In genomic region chr11:96330511-96330859, GRCh38 we compare ENCODE assay signal across 1 cellular context.
TF ChIP-seq lines count a peak whose summit lies in the region.

No MANE protein-coding gene starts in this region.

TF ChIP-seq in K562, 482 proteins besides CTCF, POLR2A, EP300 and RAD21 (continued from another document and continues in another):
- TF ChIP-seq ZBTB2 (IDR thresholded peaks at IDR 0.05): no peak
- peak; percentile 68 for TF ChIP-seq CEBPG (CRISPR knock-in tag; IDR thresholded peaks at IDR 0.05)
- TF ChIP-seq CEBPG (tag; conservative IDR thresholded peaks at IDR 0.05 in 1 of 2, IDR thresholded peaks at IDR 0.05 in 1 of 2): peak; percentile 78 to 89
- TF ChIP-seq, protein P1, sequence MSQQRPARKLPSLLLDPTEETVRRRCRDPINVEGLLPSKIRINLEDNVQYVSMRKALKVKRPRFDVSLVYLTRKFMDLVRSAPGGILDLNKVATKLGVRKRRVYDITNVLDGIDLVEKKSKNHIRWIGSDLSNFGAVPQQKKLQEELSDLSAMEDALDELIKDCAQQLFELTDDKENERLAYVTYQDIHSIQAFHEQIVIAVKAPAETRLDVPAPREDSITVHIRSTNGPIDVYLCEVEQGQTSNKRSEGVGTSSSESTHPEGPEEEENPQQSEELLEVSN (IDR thresholded peaks at IDR 0.05; ENCODE audit: borderline replicate concordance in 1 of 2, extremely low read depth in 1 of 2, insufficient read depth in 1 of 2, insufficient read length in 1 of 2, low read depth in 1 of 2, low read length in 1 of 2, poor library complexity in 1 of 2, severe bottlenecking in 1 of 2): no peak
- TF ChIP-seq ZEB2 (IDR thresholded peaks at IDR 0.05): no peak
- TF ChIP-seq BRD4 (IDR thresholded peaks at IDR 0.05): no peak
- no peak for TF ChIP-seq RBM39 (optimal IDR thresholded peaks at IDR 0.05; ENCODE audit: low read depth, low read length)
- no peak for TF ChIP-seq MEF2A (IDR thresholded peaks at IDR 0.05; ENCODE audit: control insufficient read depth, low read depth, low read length)
- no peak for TF ChIP-seq ZNF280A (IDR thresholded peaks at IDR 0.05; ENCODE audit: low read depth, partially characterized antibody)
- no peak; the same call in 1 of the 2 replicates for TF ChIP-seq GABPB2 (CRISPR knock-in tag; conservative IDR thresholded peaks at IDR 0.05)
- no peak for TF ChIP-seq PTBP1 (IDR thresholded peaks at IDR 0.05; ENCODE audit: low read depth, low read length)
- 0 out of 2 replicates have a peak, but pooled peaks have one; percentile 42 for TF ChIP-seq DIDO1 (tag; IDR thresholded peaks at IDR 0.05; ENCODE audit: low read depth)
- peak in 1 of 3 experiments; percentile 56 for TF ChIP-seq YY1 (IDR thresholded peaks at IDR 0.05; ENCODE audit: borderline replicate concordance in 1 of 3, control insufficient read depth in 1 of 3, extremely low read depth in 1 of 3, insufficient read depth in 3 of 3, insufficient read length in 1 of 3, insufficient replicate concordance in 2 of 3, low read depth in 1 of 3, low read length in 2 of 3)
- TF ChIP-seq, protein P2, sequence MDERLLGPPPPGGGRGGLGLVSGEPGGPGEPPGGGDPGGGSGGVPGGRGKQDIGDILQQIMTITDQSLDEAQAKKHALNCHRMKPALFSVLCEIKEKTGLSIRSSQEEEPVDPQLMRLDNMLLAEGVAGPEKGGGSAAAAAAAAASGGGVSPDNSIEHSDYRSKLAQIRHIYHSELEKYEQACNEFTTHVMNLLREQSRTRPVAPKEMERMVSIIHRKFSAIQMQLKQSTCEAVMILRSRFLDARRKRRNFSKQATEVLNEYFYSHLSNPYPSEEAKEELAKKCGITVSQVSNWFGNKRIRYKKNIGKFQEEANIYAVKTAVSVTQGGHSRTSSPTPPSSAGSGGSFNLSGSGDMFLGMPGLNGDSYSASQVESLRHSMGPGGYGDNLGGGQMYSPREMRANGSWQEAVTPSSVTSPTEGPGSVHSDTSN (CRISPR knock-in tag; IDR thresholded peaks at IDR 0.05; ENCODE audit: low read depth): no peak
- TF ChIP-seq, protein P2 (tag; conservative IDR thresholded peaks at IDR 0.05; ENCODE audit: low read depth): peak; percentile 26; the same call in 1 of the 2 replicates
- TF ChIP-seq, protein P3, sequence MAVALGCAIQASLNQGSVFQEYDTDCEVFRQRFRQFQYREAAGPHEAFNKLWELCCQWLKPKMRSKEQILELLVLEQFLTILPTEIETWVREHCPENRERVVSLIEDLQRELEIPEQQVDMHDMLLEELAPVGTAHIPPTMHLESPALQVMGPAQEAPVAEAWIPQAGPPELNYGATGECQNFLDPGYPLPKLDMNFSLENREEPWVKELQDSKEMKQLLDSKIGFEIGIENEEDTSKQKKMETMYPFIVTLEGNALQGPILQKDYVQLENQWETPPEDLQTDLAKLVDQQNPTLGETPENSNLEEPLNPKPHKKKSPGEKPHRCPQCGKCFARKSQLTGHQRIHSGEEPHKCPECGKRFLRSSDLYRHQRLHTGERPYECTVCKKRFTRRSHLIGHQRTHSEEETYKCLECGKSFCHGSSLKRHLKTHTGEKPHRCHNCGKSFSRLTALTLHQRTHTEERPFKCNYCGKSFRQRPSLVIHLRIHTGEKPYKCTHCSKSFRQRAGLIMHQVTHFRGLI (CRISPR knock-in tag; IDR thresholded peaks at IDR 0.05): peak; percentile 89
- TF ChIP-seq, protein P4, sequence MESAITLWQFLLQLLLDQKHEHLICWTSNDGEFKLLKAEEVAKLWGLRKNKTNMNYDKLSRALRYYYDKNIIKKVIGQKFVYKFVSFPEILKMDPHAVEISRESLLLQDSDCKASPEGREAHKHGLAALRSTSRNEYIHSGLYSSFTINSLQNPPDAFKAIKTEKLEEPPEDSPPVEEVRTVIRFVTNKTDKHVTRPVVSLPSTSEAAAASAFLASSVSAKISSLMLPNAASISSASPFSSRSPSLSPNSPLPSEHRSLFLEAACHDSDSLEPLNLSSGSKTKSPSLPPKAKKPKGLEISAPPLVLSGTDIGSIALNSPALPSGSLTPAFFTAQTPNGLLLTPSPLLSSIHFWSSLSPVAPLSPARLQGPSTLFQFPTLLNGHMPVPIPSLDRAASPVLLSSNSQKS (CRISPR knock-in tag; IDR thresholded peaks at IDR 0.05): no peak; the same call in 1 of the 2 replicates
- no peak for TF ChIP-seq EHMT2 (IDR thresholded peaks at IDR 0.05)
- TF ChIP-seq ZNF57 (CRISPR knock-in tag; IDR thresholded peaks at IDR 0.05): peak; percentile 89
- TF ChIP-seq PHB2 (IDR thresholded peaks at IDR 0.05; ENCODE audit: low read depth): no peak
- TF ChIP-seq PRMT5 (CRISPR knock-in tag; IDR thresholded peaks at IDR 0.05): no peak
- no peak for TF ChIP-seq LARP7 (IDR thresholded peaks at IDR 0.05)
- no peak for TF ChIP-seq RNF2 (IDR thresholded peaks at IDR 0.05)
- no peak for TF ChIP-seq SMARCA4 (IDR thresholded peaks at IDR 0.05)
- TF ChIP-seq ZNF584 (CRISPR knock-in tag; IDR thresholded peaks at IDR 0.05; ENCODE audit: low read depth): peak; percentile 74
- TF ChIP-seq ZNF224 (CRISPR knock-in tag; IDR thresholded peaks at IDR 0.05): no peak
- no peak for TF ChIP-seq ZFP91 (CRISPR knock-in tag; IDR thresholded peaks at IDR 0.05)
- no peak for TF ChIP-seq KDM5B (IDR thresholded peaks at IDR 0.05; ENCODE audit: insufficient replicate concordance, low read depth, low read length)
- TF ChIP-seq PURB (CRISPR knock-in tag; IDR thresholded peaks at IDR 0.05; ENCODE audit: low read depth): no peak
- TF ChIP-seq ZNF589 (CRISPR knock-in tag; IDR thresholded peaks at IDR 0.05; ENCODE audit: low read depth): peak; percentile 93
- no peak for TF ChIP-seq ETV6 (IDR thresholded peaks at IDR 0.05; ENCODE audit: borderline replicate concordance in 1 of 2, low read depth in 2 of 2, low read length in 1 of 2)
- no peak for TF ChIP-seq ETV6 (CRISPR knock-in tag; IDR thresholded peaks at IDR 0.05; ENCODE audit: borderline replicate concordance)
- peak; percentile 73; the same call in 1 of the 2 replicates for TF ChIP-seq OTX1 (CRISPR knock-in tag; IDR thresholded peaks at IDR 0.05)
- TF ChIP-seq ZNF766 (CRISPR knock-in tag; conservative IDR thresholded peaks at IDR 0.05): peak; percentile 89
- TF ChIP-seq DMBX1 (CRISPR knock-in tag; IDR thresholded peaks at IDR 0.05; ENCODE audit: borderline replicate concordance): peak; percentile 98
- TF ChIP-seq CBX5 (IDR thresholded peaks at IDR 0.05; ENCODE audit: borderline replicate concordance, low read depth): no peak
- peak; percentile 86 for TF ChIP-seq BCL6 (CRISPR knock-in tag; IDR thresholded peaks at IDR 0.05)
- TF ChIP-seq SMAD4 (CRISPR knock-in tag; conservative IDR thresholded peaks at IDR 0.05): peak; percentile 97
- TF ChIP-seq HLTF (IDR thresholded peaks at IDR 0.05): no peak
- TF ChIP-seq, protein P5, sequence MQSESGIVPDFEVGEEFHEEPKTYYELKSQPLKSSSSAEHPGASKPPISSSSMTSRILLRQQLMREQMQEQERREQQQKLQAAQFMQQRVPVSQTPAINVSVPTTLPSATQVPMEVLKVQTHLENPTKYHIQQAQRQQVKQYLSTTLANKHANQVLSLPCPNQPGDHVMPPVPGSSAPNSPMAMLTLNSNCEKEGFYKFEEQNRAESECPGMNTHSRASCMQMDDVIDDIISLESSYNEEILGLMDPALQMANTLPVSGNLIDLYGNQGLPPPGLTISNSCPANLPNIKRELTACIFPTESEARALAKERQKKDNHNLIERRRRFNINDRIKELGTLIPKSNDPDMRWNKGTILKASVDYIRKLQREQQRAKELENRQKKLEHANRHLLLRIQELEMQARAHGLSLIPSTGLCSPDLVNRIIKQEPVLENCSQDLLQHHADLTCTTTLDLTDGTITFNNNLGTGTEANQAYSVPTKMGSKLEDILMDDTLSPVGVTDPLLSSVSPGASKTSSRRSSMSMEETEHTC (IDR thresholded peaks at IDR 0.05): no peak
- no peak for TF ChIP-seq ZBTB7A (IDR thresholded peaks at IDR 0.05; ENCODE audit: borderline replicate concordance, control insufficient read depth, low read depth, low read length)
- peak; percentile 62 for TF ChIP-seq ETS2 (tag; IDR thresholded peaks at IDR 0.05; ENCODE audit: borderline replicate concordance, poor library complexity, severe bottlenecking)
- TF ChIP-seq ZNF551 (CRISPR knock-in tag; IDR thresholded peaks at IDR 0.05): no peak
- TF ChIP-seq RBM17 (IDR thresholded peaks at IDR 0.05; ENCODE audit: borderline replicate concordance, low read depth, low read length): no peak
- peak; percentile 82 for TF ChIP-seq ZNF239 (CRISPR knock-in tag; IDR thresholded peaks at IDR 0.05)
- TF ChIP-seq RBBP5 (IDR thresholded peaks at IDR 0.05; ENCODE audit: borderline replicate concordance, insufficient read depth, low read length, poor library complexity, severe bottlenecking): no peak
- TF ChIP-seq, protein P6, sequence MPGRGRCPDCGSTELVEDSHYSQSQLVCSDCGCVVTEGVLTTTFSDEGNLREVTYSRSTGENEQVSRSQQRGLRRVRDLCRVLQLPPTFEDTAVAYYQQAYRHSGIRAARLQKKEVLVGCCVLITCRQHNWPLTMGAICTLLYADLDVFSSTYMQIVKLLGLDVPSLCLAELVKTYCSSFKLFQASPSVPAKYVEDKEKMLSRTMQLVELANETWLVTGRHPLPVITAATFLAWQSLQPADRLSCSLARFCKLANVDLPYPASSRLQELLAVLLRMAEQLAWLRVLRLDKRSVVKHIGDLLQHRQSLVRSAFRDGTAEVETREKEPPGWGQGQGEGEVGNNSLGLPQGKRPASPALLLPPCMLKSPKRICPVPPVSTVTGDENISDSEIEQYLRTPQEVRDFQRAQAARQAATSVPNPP (IDR thresholded peaks at IDR 0.05; ENCODE audit: borderline replicate concordance, insufficient read depth, insufficient read length): no peak
- TF ChIP-seq ZNF79 (CRISPR knock-in tag; IDR thresholded peaks at IDR 0.05; ENCODE audit: low read depth): peak; percentile 90
- TF ChIP-seq SMC3 (conservative IDR thresholded peaks at IDR 0.05; ENCODE audit: insufficient read depth, low read depth, low read length): no peak
- TF ChIP-seq RBM15 (IDR thresholded peaks at IDR 0.05; ENCODE audit: insufficient read depth, low read length): no peak
- no peak for TF ChIP-seq CAMTA2 (CRISPR knock-in tag; conservative IDR thresholded peaks at IDR 0.05)
- TF ChIP-seq FOXO4 (CRISPR knock-in tag; IDR thresholded peaks at IDR 0.05): peak; percentile 90
- no peak for TF ChIP-seq FUS (optimal IDR thresholded peaks at IDR 0.05; ENCODE audit: low read depth, low read length)
- peak; percentile 72; the same call in 1 of the 2 replicates for TF ChIP-seq THAP7 (CRISPR knock-in tag; IDR thresholded peaks at IDR 0.05)
- TF ChIP-seq NELFE (IDR thresholded peaks at IDR 0.05; ENCODE audit: insufficient read depth, insufficient read length): no peak
- TF ChIP-seq RBM14 (IDR thresholded peaks at IDR 0.05; ENCODE audit: borderline replicate concordance, insufficient read depth, low read depth, low read length): no peak
